In genomic region chr18:21933931-21934765, GRCh38 we compare ENCODE assay signal across 16 cellular contexts.
A peak's percentile ranks its signal among the peaks of the same experiment; 100 is the strongest.
DNase-seq lines count a peak whose midpoint lies in the region; TF ChIP-seq lines count a peak whose summit lies in the region.
"Had no signal": no experiment of that assay in that cellular context is flagged by ENCODE, and none has a peak within 500 bp of the region (broad histone marks: within the 10 kb centered on the region; RNA-seq: fewer than 3 reads in every experiment).

No MANE protein-coding gene starts in this region.

- H3K36me3 ChIP-seq in iPS-18a (ENCODE audit: control insufficient read depth, low read depth, low read length): no peaks in the 10 kb centered on the region
- H3K36me3 ChIP-seq in A673 (ENCODE audit: insufficient read depth, low read length, poor library complexity, severe bottlenecking): no peaks in the 10 kb centered on the region

- POLR2A ChIA-PET in A673 (lab: Charles Lee; ENCODE audit: low non-redundant PET): no interaction called here

- no peak for TF ChIP-seq CTCF in A673 (conservative IDR thresholded peaks at IDR 0.05; ENCODE audit: low read depth, low read length)

- CTCF ChIA-PET in A673 (lab: Charles Lee): no interaction called here

- peak; percentile 22 for DNase-seq in NCI-H82 (lab: John Stamatoyannopoulos, UW)
- DNase-seq in NCI-H82 treated with DMSO at 0.1 percent for 48 hours (lab: John Stamatoyannopoulos, UW; ENCODE audit: unreplicated experiment): no peak
- peak; percentile 32 for DNase-seq in NCI-H748 treated with DMSO at 0.1 percent for 48 hours (lab: John Stamatoyannopoulos, UW)
- no peak for DNase-seq in ureter (ENCODE audit: low spot score)
- no peak for DNase-seq in RPMI8226
- DNase-seq in stimulated activated naive CD4-positive, alpha-beta T cell treated with Interleukin-2 at 50 U/mL for 16 hours (lab: John Stamatoyannopoulos, UW): no peak
- no peak for DNase-seq in A673 (ENCODE audit: low spot score)
- DNase-seq: C1 segment of cervical spinal cord; DMS 273 treated with DMSO at 0.1 percent for 48 hours; Karpas-422; MM.1S; NCI-H1417 treated with DMSO at 0.1 percent for 48 hours; NCI-H345; NK-92 treated with Interleukin-12 subunit alpha and Interleukin-12 subunit beta, amount 100 ng/mL, for 24 hours; PC-3 had no signal

- no TSS peak for BruUV-seq in A673 (replicated peaks; lab: Mats Ljungman, UMichigan)

- peaks cover 65% of the 10 kb centered on the region for H3K27me3 ChIP-seq in iPS-18a (ENCODE audit: control insufficient read depth, insufficient read depth, low read length)
- peaks cover 7% of the 10 kb centered on the region for H3K27me3 ChIP-seq in A673 (replicated peaks; ENCODE audit: insufficient read depth, low read depth, low read length, poor library complexity)

- H3K27ac ChIP-seq in iPS-18a (ENCODE audit: low read length): no peak overlapping the region
- H3K27ac ChIP-seq in A673 (ENCODE audit: low read depth, low read length, poor library complexity, severe bottlenecking): no peak overlapping the region

- intact Hi-C loops in A673 (cut with micrococcal nuclease; ENCODE audit: unreplicated experiment): no loop called here

- peak overlapping the region; percentile 7 for H3K9ac ChIP-seq in iPS-18a (ENCODE audit: low read length)

- H3K9me3 ChIP-seq in iPS-18a (ENCODE audit: control insufficient read depth, low read depth, low read length) (no peaks in the 10 kb centered on the region), A673 (ENCODE audit: low read depth, low read length, poor library complexity, severe bottlenecking) (no peaks in the 10 kb centered on the region)

- H3K4me3 ChIP-seq in iPS-18a (ENCODE audit: low read length) (no peak overlapping the region), A673 (ENCODE audit: low read depth, low read length, poor library complexity, severe bottlenecking) (no peak overlapping the region)

- H3K4me1 ChIP-seq in iPS-18a (ENCODE audit: control insufficient read depth, low read depth, low read length): peaks cover 15% of the 10 kb centered on the region
- H3K4me1 ChIP-seq in A673 (ENCODE audit: insufficient read depth, low read length, poor library complexity, severe bottlenecking): no peaks in the 10 kb centered on the region

Comparison
In these comparisons a context has a peak if more than half of its experiments do, and no peak if none do; other contexts are left out.
1. DNase-seq: peak in NCI-H82 (single experiment) and NCI-H748 treated with DMSO at 0.1 percent for 48 hours (single experiment); none in NCI-H82 treated with DMSO at 0.1 percent for 48 hours (single experiment), ureter (single experiment), RPMI8226 (single experiment), stimulated activated naive CD4-positive, alpha-beta T cell treated with Interleukin-2 at 50 U/mL for 16 hours (single experiment) and A673 (single experiment).